ENCODE assay signal across 9 cellular contexts in the genomic region with DNA sequence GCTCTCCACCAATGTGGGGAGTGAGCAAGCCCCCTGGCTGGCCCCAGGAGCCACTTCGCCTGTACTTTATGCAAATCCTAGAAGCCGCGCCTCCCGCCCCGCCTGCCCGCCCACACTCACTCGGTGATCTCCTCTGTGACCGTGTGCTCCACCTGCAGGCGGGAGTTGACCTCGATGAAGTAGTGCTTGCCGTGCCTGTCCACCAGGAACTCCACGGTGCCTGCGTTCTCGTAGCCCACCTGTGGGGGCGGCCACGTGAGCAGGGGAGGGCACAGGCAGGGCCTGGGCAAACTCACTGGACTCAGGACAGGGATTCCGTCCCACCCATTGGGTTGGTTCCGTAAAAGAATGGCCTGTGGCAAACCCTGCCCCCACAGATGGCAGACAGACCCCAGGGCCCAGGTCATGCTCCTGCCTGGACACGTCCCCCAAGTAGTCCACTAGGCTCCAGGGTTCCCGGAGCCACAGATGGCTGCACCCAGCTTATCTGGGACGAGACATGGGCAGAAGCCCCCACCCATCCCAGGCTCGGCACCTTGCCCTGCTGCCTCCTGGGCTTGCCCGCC. TPM values are rescaled to one million over a fixed set of nuclear protein-coding genes. Genes with fewer than 3 reads are reported as not detected.
DNase-seq lines count a peak whose midpoint lies in the region; ATAC-seq, FAIRE-seq and TF ChIP-seq lines count a peak whose summit lies in the region.
"Had no signal": no experiment of that assay in that cellular context is flagged by ENCODE, and none has a peak within 500 bp of the region (broad histone marks: within the 10 kb centered on the region; RNA-seq: fewer than 3 reads in every experiment).

No MANE protein-coding gene starts in this region.

- 67% methylated on average over 23 of the region's 23 CpGs for WGBS in right cardiac atrium
- WGBS in gastroesophageal sphincter (ENCODE audit: low coverage in 1 of 2), 2 donors: 69% methylated on average over 11 of the region's 23 CpGs; no CpG with 5 or more reads in 1 of the 2 donors

- CTCF ChIA-PET in activated CD8-positive, alpha-beta memory T cell treated with anti-CD3 and anti-CD28 coated beads, Interleukin-2, amount 10 ng/mL, durations not matched to agents 7 days and 5 days (lab: Charles Lee): no interaction called here

- H3K4me1 Mint-ChIP-seq in activated CD8-positive, alpha-beta memory T cell treated with anti-CD3 and anti-CD28 coated beads, Interleukin-2, amount 10 ng/mL, durations not matched to agents 7 days and 5 days: peaks cover 16% of the 10 kb centered on the region

- H3K79me2 ChIP-seq in DND-41 (ENCODE audit: insufficient read depth, low read length): no peaks in the 10 kb centered on the region

- H3K36me3 ChIP-seq in DND-41 (ENCODE audit: insufficient read depth, low read length) (peaks cover 18% of the 10 kb centered on the region), gastroesophageal sphincter (peaks cover 0 to 28% of the 10 kb centered on the region in 2 donors)

- no peak overlapping the region for H3K9ac ChIP-seq in DND-41 (ENCODE audit: low read depth, low read length)

- H3K27me3 Mint-ChIP-seq in activated CD8-positive, alpha-beta memory T cell treated with anti-CD3 and anti-CD28 coated beads, Interleukin-2, amount 10 ng/mL, durations not matched to agents 7 days and 5 days: no peaks in the 10 kb centered on the region

- DNase-seq in DND-41 (no peak), NCI-H510A treated with DMSO at 0.1 percent for 48 hours (lab: John Stamatoyannopoulos, UW) (peak; percentile 39), right cardiac atrium (peak in 2 of 3 donors; percentile 62 to 67), frontal cortex (ENCODE audit: low spot score in 2 of 2) (no peak)
- peak; percentile 89 for DNase-seq in activated CD8-positive, alpha-beta memory T cell treated with anti-CD3 and anti-CD28 coated beads, Interleukin-2, amount 10 ng/mL, durations not matched to agents 7 days and 5 days
- peak; percentile 55 to 85 (median 78) for DNase-seq in stimulated activated CD4-positive, alpha-beta T cell treated with anti-CD3 and anti-CD28 coated beads, TNF-alpha, amount 100 ng/mL, for 48 hours (ENCODE audit: low read depth in 3 of 3)

- TF ChIP-seq CTCF in DND-41 (IDR thresholded peaks at IDR 0.05; ENCODE audit: borderline replicate concordance, extremely low read depth, low read length, poor library complexity, severe bottlenecking): no peak
- no peak for TF ChIP-seq CTCF in gastroesophageal sphincter (IDR thresholded peaks at IDR 0.05)

- no peaks in the 10 kb centered on the region for H3K9me3 Mint-ChIP-seq in activated CD8-positive, alpha-beta memory T cell treated with anti-CD3 and anti-CD28 coated beads, Interleukin-2, amount 10 ng/mL, durations not matched to agents 7 days and 5 days (ENCODE audit: low read depth)

- no peak overlapping the region for H3K27ac ChIP-seq in DND-41 (ENCODE audit: low read length)
- H3K27ac ChIP-seq in right cardiac atrium (ENCODE audit: low read length): no peak overlapping the region
- H3K27ac ChIP-seq in gastroesophageal sphincter: no peak overlapping the region

- intact Hi-C loops in right cardiac atrium (cut with DNase I): no loop called here

- no peak overlapping the region for H3K4me2 ChIP-seq in DND-41 (ENCODE audit: insufficient read depth, low read length)

- no peak for TF ChIP-seq EP300 in gastroesophageal sphincter (IDR thresholded peaks at IDR 0.05)

- no peaks in the 10 kb centered on the region for H3K27me3 ChIP-seq in DND-41 (ENCODE audit: insufficient read depth, low read length, poor library complexity)
- no peaks in the 10 kb centered on the region for H3K27me3 ChIP-seq in right cardiac atrium (ENCODE audit: control insufficient read depth, insufficient read depth)
- no peaks in the 10 kb centered on the region for H3K27me3 ChIP-seq in gastroesophageal sphincter

- no peaks in the 10 kb centered on the region for H3K36me3 Mint-ChIP-seq in activated CD8-positive, alpha-beta memory T cell treated with anti-CD3 and anti-CD28 coated beads, Interleukin-2, amount 10 ng/mL, durations not matched to agents 7 days and 5 days

- no peaks in the 10 kb centered on the region for H4K20me1 ChIP-seq in DND-41 (ENCODE audit: insufficient read depth, low read length)

- FAIRE-seq in frontal cortex (lab: Jason Lieb, UNC): no peak
- FAIRE-seq: islet of Langerhans had no signal

- H3K4me3 ChIP-seq in DND-41 (ENCODE audit: low read depth in 1 of 2, low read length in 2 of 2): no peak overlapping the region
- no peak overlapping the region for H3K4me3 ChIP-seq in right cardiac atrium (ENCODE audit: low read length)
- H3K4me3 ChIP-seq in gastroesophageal sphincter: no peak overlapping the region

- no peak overlapping the region for H3K27ac Mint-ChIP-seq in activated CD8-positive, alpha-beta memory T cell treated with anti-CD3 and anti-CD28 coated beads, Interleukin-2, amount 10 ng/mL, durations not matched to agents 7 days and 5 days

- H3K4me3 Mint-ChIP-seq in activated CD8-positive, alpha-beta memory T cell treated with anti-CD3 and anti-CD28 coated beads, Interleukin-2, amount 10 ng/mL, durations not matched to agents 7 days and 5 days: peak overlapping the region; percentile 36

- no peak overlapping the region for H2AFZ ChIP-seq in DND-41 (ENCODE audit: low read depth, low read length)

- H3K9me3 ChIP-seq in DND-41 (ENCODE audit: insufficient read depth, low read length, severe bottlenecking): no peaks in the 10 kb centered on the region
- no peaks in the 10 kb centered on the region for H3K9me3 ChIP-seq in right cardiac atrium (ENCODE audit: control insufficient read depth, low read length)
- H3K9me3 ChIP-seq in gastroesophageal sphincter: no peaks in the 10 kb centered on the region

- H3K4me1 ChIP-seq in DND-41 (ENCODE audit: insufficient read depth, low read length): no peaks in the 10 kb centered on the region
- no peaks in the 10 kb centered on the region for H3K4me1 ChIP-seq in right cardiac atrium (ENCODE audit: control insufficient read depth, insufficient read depth, low read length)
- no peaks in the 10 kb centered on the region for H3K4me1 ChIP-seq in gastroesophageal sphincter

- ATAC-seq in DND-41 (ENCODE audit: insufficient read depth, low read depth): peak; percentile 58; the same call in 1 of the 3 replicates
- ATAC-seq in GM21723 (IDR thresholded peaks at IDR 0.05; ENCODE audit: unreplicated experiment): peak; percentile 71
- ATAC-seq in activated CD8-positive, alpha-beta memory T cell treated with anti-CD3 and anti-CD28 coated beads, Interleukin-2, amount 10 ng/mL, durations not matched to agents 7 days and 5 days: peak; percentile 98
- ATAC-seq in right cardiac atrium: no peak
- no peak for ATAC-seq in gastroesophageal sphincter

- TF ChIP-seq POLR2A in gastroesophageal sphincter (IDR thresholded peaks at IDR 0.05): no peak

RNA-seq across cellular contexts. Expression of a gene that starts 11.9 kb away (rescaled TPM):
- 10 to 100 TPM; 29.0 to 29.8 TPM for total RNA-seq in activated CD8-positive, alpha-beta memory T cell treated with anti-CD3 and anti-CD28 coated beads, Interleukin-2, amount 10 ng/mL, durations not matched to agents 7 days and 5 days
- 10 to 100 TPM; 10.8 to 14.6 (median 11.6) TPM for total RNA-seq in right cardiac atrium
- 11.8 TPM for polyA plus RNA-seq in right cardiac atrium
- 44.0 TPM for total RNA-seq in frontal cortex
- 10 to 100 TPM in 2 of 4 donors, 1 to 10 TPM in 2; 7.1 to 17.5 (median 9.2) TPM for total RNA-seq in gastroesophageal sphincter

RNA-seq across cellular contexts. Expression of a gene that starts 25.6 kb away (rescaled TPM):
- 10 to 100 TPM; 24.1 to 25.7 TPM for total RNA-seq in activated CD8-positive, alpha-beta memory T cell treated with anti-CD3 and anti-CD28 coated beads, Interleukin-2, amount 10 ng/mL, durations not matched to agents 7 days and 5 days
- 1 to 10 TPM; 5.3 to 9.4 (median 6.8) TPM for total RNA-seq in right cardiac atrium
- 4.8 TPM for polyA plus RNA-seq in right cardiac atrium
- total RNA-seq in frontal cortex: 9.8 TPM
- total RNA-seq in gastroesophageal sphincter: 10 to 100 TPM in 3 of 4 donors, 1 to 10 TPM in 1; 9.5 to 14.8 (median 11.7) TPM

Comparison
In these comparisons a context has a peak if more than half of its experiments do, and no peak if none do; other contexts are left out.
1. ATAC-seq: peak in DND-41 (single experiment), GM21723 (single experiment) and activated CD8-positive, alpha-beta memory T cell treated with anti-CD3 and anti-CD28 coated beads, Interleukin-2, amount 10 ng/mL, durations not matched to agents 7 days and 5 days (single experiment); none in right cardiac atrium (0 of 2) and gastroesophageal sphincter (single experiment).
2. DNase-seq: peak in NCI-H510A treated with DMSO at 0.1 percent for 48 hours (single experiment), activated CD8-positive, alpha-beta memory T cell treated with anti-CD3 and anti-CD28 coated beads, Interleukin-2, amount 10 ng/mL, durations not matched to agents 7 days and 5 days (single experiment), right cardiac atrium (2 of 3) and stimulated activated CD4-positive, alpha-beta T cell treated with anti-CD3 and anti-CD28 coated beads, TNF-alpha, amount 100 ng/mL, for 48 hours (3 of 3); none in DND-41 (single experiment) and frontal cortex (0 of 2).